8 cellular contexts compared by ENCODE assay signal in the genomic region with DNA sequence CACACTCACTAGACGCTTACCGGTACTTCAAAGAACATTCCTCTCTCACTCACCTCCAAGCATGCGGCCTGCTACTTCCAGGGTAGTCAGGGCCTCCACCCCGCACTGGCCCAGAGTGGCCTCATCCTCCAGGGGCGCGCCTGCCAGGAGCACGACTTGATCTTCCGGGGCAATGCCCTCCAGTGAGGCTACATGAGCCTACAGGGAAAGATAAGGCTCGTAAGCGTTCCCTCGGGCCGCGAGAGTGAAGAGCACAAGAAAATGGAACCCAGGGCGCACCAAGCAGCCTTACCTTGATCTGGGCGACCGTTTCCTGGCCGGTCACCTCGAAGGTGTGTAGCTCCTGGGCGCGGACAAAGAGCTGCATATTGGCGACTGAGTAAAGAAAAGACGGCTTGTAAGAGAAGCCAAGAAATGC. TPM values are rescaled to one million over a fixed set of nuclear protein-coding genes. Genes with fewer than 3 reads are reported as not detected.
DNase-seq lines count a peak whose midpoint lies in the region; ATAC-seq and TF ChIP-seq lines count a peak whose summit lies in the region.

No MANE protein-coding gene starts in this region.

- peaks cover 42% of the 10 kb centered on the region for H3K4me1 Mint-ChIP-seq in activated CD4-positive, alpha-beta T cell treated with anti-CD3 and anti-CD28 coated beads for 36 hours
- H3K4me1 Mint-ChIP-seq in activated CD4-positive, alpha-beta memory T cell treated with anti-CD3 and anti-CD28 coated beads for 36 hours (ENCODE audit: low read depth): peaks cover 51% of the 10 kb centered on the region
- peaks cover 6% of the 10 kb centered on the region for H3K4me1 Mint-ChIP-seq in glutamatergic neuron (ENCODE audit: low read depth, unreplicated experiment)

- H3K4me3 ChIP-seq in skeletal muscle cell (ENCODE audit: low read depth, low read length): peak overlapping the region; percentile 96

- H3K36me3 Mint-ChIP-seq in activated CD4-positive, alpha-beta T cell treated with anti-CD3 and anti-CD28 coated beads for 36 hours (ENCODE audit: low read depth): peaks cover 60% of the 10 kb centered on the region
- H3K36me3 Mint-ChIP-seq in activated CD4-positive, alpha-beta memory T cell treated with anti-CD3 and anti-CD28 coated beads for 36 hours: peaks cover 55% of the 10 kb centered on the region
- H3K36me3 Mint-ChIP-seq in glutamatergic neuron (ENCODE audit: unreplicated experiment): no peaks in the 10 kb centered on the region

- peak overlapping the region; percentile 100 for H3K4me3 Mint-ChIP-seq in activated CD4-positive, alpha-beta T cell treated with anti-CD3 and anti-CD28 coated beads for 36 hours
- peak overlapping the region; percentile 100 for H3K4me3 Mint-ChIP-seq in activated CD4-positive, alpha-beta memory T cell treated with anti-CD3 and anti-CD28 coated beads for 36 hours
- H3K4me3 Mint-ChIP-seq in glutamatergic neuron (ENCODE audit: unreplicated experiment): peak overlapping the region; percentile 99

- no peaks in the 10 kb centered on the region for H3K27me3 Mint-ChIP-seq in activated CD4-positive, alpha-beta T cell treated with anti-CD3 and anti-CD28 coated beads for 36 hours
- H3K27me3 Mint-ChIP-seq in activated CD4-positive, alpha-beta memory T cell treated with anti-CD3 and anti-CD28 coated beads for 36 hours: no peaks in the 10 kb centered on the region
- peaks cover 24% of the 10 kb centered on the region for H3K27me3 Mint-ChIP-seq in glutamatergic neuron (ENCODE audit: unreplicated experiment)

- in situ Hi-C loops in ACHN (cut with HindIII; ENCODE audit: low pct_ligation_motif_present, low pct_unique_long_range_greater_than_20kb, low sequenced_read_pairs): no loop called here

- intact Hi-C loops in activated CD4-positive, alpha-beta T cell treated with anti-CD3 and anti-CD28 coated beads for 36 hours (cut with DNase I, micrococcal nuclease): no loop called here
- intact Hi-C loops in activated CD4-positive, alpha-beta memory T cell treated with anti-CD3 and anti-CD28 coated beads for 36 hours (cut with micrococcal nuclease): no loop called here

- CTCF ChIA-PET in activated CD4-positive, alpha-beta T cell treated with anti-CD3 and anti-CD28 coated beads for 36 hours (lab: Charles Lee): interaction anchor here (0.7 to 2.6 kb wide), 11 partner anchors 8 to 769 kb away, joined by 3 to 20 read pairs (median 5); a partner anchor contains a TSS
- CTCF ChIA-PET in activated CD4-positive, alpha-beta memory T cell treated with anti-CD3 and anti-CD28 coated beads for 36 hours (lab: Charles Lee): interaction anchor here (0.9 to 5.7 kb wide), 13 partner anchors 10 to 277 kb away, joined by 3 to 72 read pairs (median 4); a partner anchor contains a TSS

- no peak for ATAC-seq in activated CD4-positive, alpha-beta T cell treated with anti-CD3 and anti-CD28 coated beads for 36 hours
- ATAC-seq in GM21528 (IDR thresholded peaks at IDR 0.05; ENCODE audit: low FRiP score, unreplicated experiment): no peak

- POLR2A ChIA-PET in activated CD4-positive, alpha-beta T cell treated with anti-CD3 and anti-CD28 coated beads for 36 hours (lab: Charles Lee): interaction anchor here (0.5 to 2.0 kb wide), 9 partner anchors 10 to 377 kb away, joined by 3 to 19 read pairs (median 3); a partner anchor contains a TSS
- POLR2A ChIA-PET in activated CD4-positive, alpha-beta memory T cell treated with anti-CD3 and anti-CD28 coated beads for 36 hours (lab: Charles Lee): interaction anchor here (0.5 to 2.8 kb wide), 15 partner anchors 9 to 386 kb away, joined by 3 to 32 read pairs (median 5); a partner anchor contains a TSS

- DNase-seq in activated CD4-positive, alpha-beta T cell treated with anti-CD3 and anti-CD28 coated beads for 36 hours: peak; percentile 59
- DNase-seq in activated CD4-positive, alpha-beta T cell treated with anti-CD3 and anti-CD28 coated beads, Interleukin-2, amount 50 U/mL, for 1 hour: no peak
- peak; percentile 54 for DNase-seq in activated CD4-positive, alpha-beta memory T cell treated with anti-CD3 and anti-CD28 coated beads for 36 hours
- DNase-seq in glutamatergic neuron (no peak), skeletal muscle cell (ENCODE audit: low read depth) (no peak), ACHN (no peak), GOT3 (lab: John Stamatoyannopoulos, UW) (no peak)

- peak overlapping the region; percentile 100 for H3K27ac Mint-ChIP-seq in activated CD4-positive, alpha-beta T cell treated with anti-CD3 and anti-CD28 coated beads for 36 hours
- H3K27ac Mint-ChIP-seq in activated CD4-positive, alpha-beta memory T cell treated with anti-CD3 and anti-CD28 coated beads for 36 hours: peak overlapping the region; percentile 99
- peak overlapping the region; percentile 98 for H3K27ac Mint-ChIP-seq in glutamatergic neuron (ENCODE audit: unreplicated experiment)

- TF ChIP-seq CTCF in glutamatergic neuron (IDR thresholded peaks at IDR 0.05; ENCODE audit: partially characterized antibody, unreplicated experiment): no peak

- no peaks in the 10 kb centered on the region for H3K9me3 Mint-ChIP-seq in activated CD4-positive, alpha-beta T cell treated with anti-CD3 and anti-CD28 coated beads for 36 hours (ENCODE audit: low read depth)
- no peaks in the 10 kb centered on the region for H3K9me3 Mint-ChIP-seq in activated CD4-positive, alpha-beta memory T cell treated with anti-CD3 and anti-CD28 coated beads for 36 hours
- H3K9me3 Mint-ChIP-seq in glutamatergic neuron (ENCODE audit: unreplicated experiment): peaks cover 16% of the 10 kb centered on the region

RNA-seq across cellular contexts. Expression of a gene that starts 0.5 kb away (rescaled TPM):
- total RNA-seq in activated CD4-positive, alpha-beta T cell treated with anti-CD3 and anti-CD28 coated beads for 36 hours: 1,000 to 10,000 TPM; 1,125 to 1,182 TPM
- total RNA-seq in activated CD4-positive, alpha-beta memory T cell treated with anti-CD3 and anti-CD28 coated beads for 36 hours: 1,000 to 10,000 TPM; 1,138 to 1,149 TPM
- 560 TPM for total RNA-seq in glutamatergic neuron (ENCODE audit: unreplicated experiment)

RNA-seq across cellular contexts. Expression of a gene that starts 0.7 kb away (rescaled TPM):
- total RNA-seq in activated CD4-positive, alpha-beta T cell treated with anti-CD3 and anti-CD28 coated beads for 36 hours: 10 to 100 TPM; 58.5 to 62.5 TPM
- total RNA-seq in activated CD4-positive, alpha-beta memory T cell treated with anti-CD3 and anti-CD28 coated beads for 36 hours: 10 to 100 TPM; 48.5 to 52.5 TPM
- 32.9 TPM for total RNA-seq in glutamatergic neuron (ENCODE audit: unreplicated experiment)

RNA-seq across cellular contexts. Expression of a gene that starts 4.0 kb away (rescaled TPM):
- 1 to 10 TPM; 7.1 to 9.7 TPM for total RNA-seq in activated CD4-positive, alpha-beta T cell treated with anti-CD3 and anti-CD28 coated beads for 36 hours
- total RNA-seq in activated CD4-positive, alpha-beta memory T cell treated with anti-CD3 and anti-CD28 coated beads for 36 hours: 1 to 10 TPM; 9.3 to 9.7 TPM
- total RNA-seq in glutamatergic neuron (ENCODE audit: unreplicated experiment): 4.1 TPM

RNA-seq across cellular contexts. Expression of a gene that starts 9.8 kb away (rescaled TPM):
- 10 to 100 TPM; 17.4 to 18.1 TPM for total RNA-seq in activated CD4-positive, alpha-beta T cell treated with anti-CD3 and anti-CD28 coated beads for 36 hours
- total RNA-seq in activated CD4-positive, alpha-beta memory T cell treated with anti-CD3 and anti-CD28 coated beads for 36 hours: 10 to 100 TPM; 19.2 to 21.0 TPM
- 241 TPM for total RNA-seq in glutamatergic neuron (ENCODE audit: unreplicated experiment)

RNA-seq across cellular contexts. Expression of a gene that starts 12.9 kb away (rescaled TPM):
- total RNA-seq in activated CD4-positive, alpha-beta T cell treated with anti-CD3 and anti-CD28 coated beads for 36 hours: 10 to 100 TPM; 24.3 to 31.1 TPM
- 10 to 100 TPM; 24.5 to 26.2 TPM for total RNA-seq in activated CD4-positive, alpha-beta memory T cell treated with anti-CD3 and anti-CD28 coated beads for 36 hours
- total RNA-seq in glutamatergic neuron (ENCODE audit: unreplicated experiment): 54.7 TPM

Comparison
In these comparisons a context has a peak if more than half of its experiments do, and no peak if none do; other contexts are left out.
1. DNase-seq: peak in activated CD4-positive, alpha-beta T cell treated with anti-CD3 and anti-CD28 coated beads for 36 hours (single experiment) and activated CD4-positive, alpha-beta memory T cell treated with anti-CD3 and anti-CD28 coated beads for 36 hours (single experiment); none in activated CD4-positive, alpha-beta T cell treated with anti-CD3 and anti-CD28 coated beads, Interleukin-2, amount 50 U/mL, for 1 hour (single experiment), glutamatergic neuron (single experiment), skeletal muscle cell (single experiment), ACHN (single experiment) and GOT3 (single experiment).
2. Peak in every context shown above with its lines, with median percentiles within 50 percentile points of each other: H3K27ac Mint-ChIP-seq and H3K4me3 Mint-ChIP-seq.